In the genomic region with DNA sequence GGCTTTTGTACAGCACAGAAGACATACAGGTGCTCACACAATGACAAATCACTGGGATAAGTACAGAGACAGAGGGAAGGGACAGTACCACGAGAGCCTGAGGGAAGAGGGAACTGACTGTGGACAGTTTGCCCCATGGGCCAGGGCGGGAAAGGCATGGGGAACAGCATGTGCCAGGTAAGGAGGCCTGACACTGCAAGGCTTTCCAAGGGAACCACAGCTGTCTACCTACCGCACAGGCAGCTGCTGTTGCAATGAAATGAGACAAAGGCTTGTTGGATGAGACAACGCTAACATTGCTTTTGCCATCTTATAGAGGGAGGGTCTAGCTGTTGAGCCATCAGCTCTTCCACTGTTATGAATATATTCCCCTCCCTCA, we compare ENCODE assay signal across 18 cellular contexts.
DNase-seq lines count a peak whose midpoint lies in the region; ATAC-seq and TF ChIP-seq lines count a peak whose summit lies in the region.
"Had no signal": no experiment of that assay in that cellular context is flagged by ENCODE, and none has a peak within 500 bp of the region (broad histone marks: within the 10 kb centered on the region; RNA-seq: fewer than 3 reads in every experiment).

No MANE protein-coding gene starts in this region.

- H3K27me3 ChIP-seq in cardiac muscle cell, result no peaks in the 10 kb centered on the region
- H3K27me3 ChIP-seq in endodermal cell (ENCODE audit: control insufficient read depth, insufficient read depth, low read length, poor library complexity, severe bottlenecking), result peaks cover 5% of the 10 kb centered on the region

- ATAC-seq in Right ventricle myocardium inferior, result no peak
- ATAC-seq in mucosa of descending colon, result no peak

- H3K9me3 Mint-ChIP-seq in endodermal cell, result peaks cover 2% of the 10 kb centered on the region
- H3K9me3 Mint-ChIP-seq in nephron progenitor cell, result peaks cover 3% of the 10 kb centered on the region
- H3K9me3 Mint-ChIP-seq in activated CD4-positive, alpha-beta T cell treated with anti-CD3 and anti-CD28 coated beads, Interleukin-2, amount 10 ng/mL, durations not matched to agents 7 days and 5 days, result no peaks in the 10 kb centered on the region

- no peak overlapping the region for H3K4me3 Mint-ChIP-seq in endodermal cell
- H3K4me3 Mint-ChIP-seq in nephron progenitor cell, result no peak overlapping the region
- no peak overlapping the region for H3K4me3 Mint-ChIP-seq in activated CD4-positive, alpha-beta T cell treated with anti-CD3 and anti-CD28 coated beads, Interleukin-2, amount 10 ng/mL, durations not matched to agents 7 days and 5 days
- H3K4me3 Mint-ChIP-seq: B cell; CD4-positive, CD25-positive, alpha-beta regulatory T cell had no signal

- TF ChIP-seq CTCF in cardiac muscle cell (IDR thresholded peaks at IDR 0.05; ENCODE audit: low read depth, low read length), result no peak
- TF ChIP-seq CTCF in endodermal cell (conservative IDR thresholded peaks at IDR 0.05), result no peak
- TF ChIP-seq CTCF in nephron progenitor cell (IDR thresholded peaks at IDR 0.05), result no peak
- TF ChIP-seq CTCF in mucosa of descending colon (IDR thresholded peaks at IDR 0.05), result no peak

- no peak overlapping the region for H3K4me3 ChIP-seq in cardiac muscle cell
- H3K4me3 ChIP-seq in endodermal cell (ENCODE audit: low read length), result no peak overlapping the region
- no peak overlapping the region for H3K4me3 ChIP-seq in mucosa of descending colon

- H3K36me3 Mint-ChIP-seq in endodermal cell (ENCODE audit: low read depth), result no peaks in the 10 kb centered on the region
- H3K36me3 Mint-ChIP-seq in nephron progenitor cell (ENCODE audit: low read depth), result no peaks in the 10 kb centered on the region
- no peaks in the 10 kb centered on the region for H3K36me3 Mint-ChIP-seq in activated CD4-positive, alpha-beta T cell treated with anti-CD3 and anti-CD28 coated beads, Interleukin-2, amount 10 ng/mL, durations not matched to agents 7 days and 5 days (ENCODE audit: low read depth)
- H3K36me3 Mint-ChIP-seq: CD4-positive, CD25-positive, alpha-beta regulatory T cell had no signal

- POLR2A ChIA-PET in activated CD4-positive, alpha-beta T cell treated with anti-CD3 and anti-CD28 coated beads, Interleukin-2, amount 10 ng/mL, durations not matched to agents 7 days and 5 days (lab: Charles Lee), result no interaction called here

- H3K9me3 ChIP-seq in cardiac muscle cell (ENCODE audit: low read depth), result no peaks in the 10 kb centered on the region
- H3K9me3 ChIP-seq in endodermal cell (ENCODE audit: control insufficient read depth, low read length), result no peaks in the 10 kb centered on the region
- no peaks in the 10 kb centered on the region for H3K9me3 ChIP-seq in mucosa of descending colon

- peak overlapping the region; percentile 91 for H3K27ac ChIP-seq in cardiac muscle cell
- H3K27ac ChIP-seq in endodermal cell (ENCODE audit: low read depth, low read length), result peak overlapping the region; percentile 57
- H3K27ac ChIP-seq: 22Rv1 had no signal

- H3K27me3 Mint-ChIP-seq in endodermal cell (ENCODE audit: insufficient read depth) (peaks cover 9% of the 10 kb centered on the region), nephron progenitor cell (ENCODE audit: low read depth, poor library complexity) (peaks cover 9% of the 10 kb centered on the region)
- peaks cover 3% of the 10 kb centered on the region for H3K27me3 Mint-ChIP-seq in activated CD4-positive, alpha-beta T cell treated with anti-CD3 and anti-CD28 coated beads, Interleukin-2, amount 10 ng/mL, durations not matched to agents 7 days and 5 days

- no peak overlapping the region for H3K9ac ChIP-seq in endodermal cell (ENCODE audit: extremely low read depth, low read length, poor library complexity, severe bottlenecking)

- intact Hi-C loops in Right ventricle myocardium inferior (cut with DNase I), result loop anchor here (5.0 kb wide), 1 partner anchor 105 kb away; no protein-coding TSS in a partner anchor
- intact Hi-C loops in mucosa of descending colon (cut with DNase I, micrococcal nuclease), result no loop called here

- CTCF ChIA-PET in activated CD4-positive, alpha-beta T cell treated with anti-CD3 and anti-CD28 coated beads, Interleukin-2, amount 10 ng/mL, durations not matched to agents 7 days and 5 days (lab: Charles Lee), result interaction anchor here (0.6 kb wide), 1 partner anchor 47 kb away, joined by 4 read pairs; no protein-coding TSS in a partner anchor

- peaks cover 3% of the 10 kb centered on the region for H3K4me1 Mint-ChIP-seq in endodermal cell
- peaks cover 69% of the 10 kb centered on the region for H3K4me1 Mint-ChIP-seq in nephron progenitor cell
- no peaks in the 10 kb centered on the region for H3K4me1 Mint-ChIP-seq in activated CD4-positive, alpha-beta T cell treated with anti-CD3 and anti-CD28 coated beads, Interleukin-2, amount 10 ng/mL, durations not matched to agents 7 days and 5 days
- H3K4me1 Mint-ChIP-seq: B cell; CD4-positive, CD25-positive, alpha-beta regulatory T cell had no signal

- H3K27ac Mint-ChIP-seq in endodermal cell (peak overlapping the region; percentile 93), nephron progenitor cell (peak overlapping the region; percentile 98)
- H3K27ac Mint-ChIP-seq in activated CD4-positive, alpha-beta T cell treated with anti-CD3 and anti-CD28 coated beads, Interleukin-2, amount 10 ng/mL, durations not matched to agents 7 days and 5 days, result no peak overlapping the region
- H3K27ac Mint-ChIP-seq: B cell had no signal

- no peak for DNase-seq in cardiac muscle cell (ENCODE audit: low read depth in 1 of 2, low spot score in 1 of 2)
- no peak for DNase-seq in Right ventricle myocardium inferior (ENCODE audit: missing footprints)
- DNase-seq in endodermal cell, result peak; percentile 53
- DNase-seq in nephron progenitor cell, result no peak
- DNase-seq in activated CD4-positive, alpha-beta T cell treated with anti-CD3 and anti-CD28 coated beads, Interleukin-2, amount 50 U/mL, for 48 hours, result no peak
- no peak for DNase-seq in SKM-1 treated with dmso at 0.1 percent for 144 hours (lab: John Stamatoyannopoulos, UW; ENCODE audit: unreplicated experiment)
- DNase-seq in activated CD4-positive, alpha-beta T cell treated with anti-CD3 and anti-CD28 coated beads, Interleukin-2, amount 10 ng/mL, durations not matched to agents 7 days and 5 days, result no peak
- DNase-seq in mucosa of descending colon, result no peak
- DNase-seq: CD4-positive, CD25-positive, alpha-beta regulatory T cell; EL; NCI-H187; NCI-H446; NCI-H69; NK-92 treated with Interleukin-12 subunit alpha and Interleukin-12 subunit beta, amount 100 ng/mL, for 24 hours; OCI-M1; SIG-M5 had no signal

- 92 to 100% methylated on average over 3 to 4 of the region's 4 CpGs for WGBS in endodermal cell (ENCODE audit: insufficient coverage in 1 of 2, insufficient read length in 1 of 2), 2 experiments

- H3K36me3 ChIP-seq in cardiac muscle cell, result no peaks in the 10 kb centered on the region
- no peaks in the 10 kb centered on the region for H3K36me3 ChIP-seq in endodermal cell (ENCODE audit: control insufficient read depth, insufficient read depth, low read length)
- no peaks in the 10 kb centered on the region for H3K36me3 ChIP-seq in mucosa of descending colon (ENCODE audit: low read depth)

- H3K4me1 ChIP-seq in cardiac muscle cell (ENCODE audit: low read depth) (peaks cover 30% of the 10 kb centered on the region), endodermal cell (ENCODE audit: control insufficient read depth, insufficient read depth, low read length) (peaks cover 9% of the 10 kb centered on the region), mucosa of descending colon (ENCODE audit: low read depth) (no peaks in the 10 kb centered on the region)
